In the genomic region with DNA sequence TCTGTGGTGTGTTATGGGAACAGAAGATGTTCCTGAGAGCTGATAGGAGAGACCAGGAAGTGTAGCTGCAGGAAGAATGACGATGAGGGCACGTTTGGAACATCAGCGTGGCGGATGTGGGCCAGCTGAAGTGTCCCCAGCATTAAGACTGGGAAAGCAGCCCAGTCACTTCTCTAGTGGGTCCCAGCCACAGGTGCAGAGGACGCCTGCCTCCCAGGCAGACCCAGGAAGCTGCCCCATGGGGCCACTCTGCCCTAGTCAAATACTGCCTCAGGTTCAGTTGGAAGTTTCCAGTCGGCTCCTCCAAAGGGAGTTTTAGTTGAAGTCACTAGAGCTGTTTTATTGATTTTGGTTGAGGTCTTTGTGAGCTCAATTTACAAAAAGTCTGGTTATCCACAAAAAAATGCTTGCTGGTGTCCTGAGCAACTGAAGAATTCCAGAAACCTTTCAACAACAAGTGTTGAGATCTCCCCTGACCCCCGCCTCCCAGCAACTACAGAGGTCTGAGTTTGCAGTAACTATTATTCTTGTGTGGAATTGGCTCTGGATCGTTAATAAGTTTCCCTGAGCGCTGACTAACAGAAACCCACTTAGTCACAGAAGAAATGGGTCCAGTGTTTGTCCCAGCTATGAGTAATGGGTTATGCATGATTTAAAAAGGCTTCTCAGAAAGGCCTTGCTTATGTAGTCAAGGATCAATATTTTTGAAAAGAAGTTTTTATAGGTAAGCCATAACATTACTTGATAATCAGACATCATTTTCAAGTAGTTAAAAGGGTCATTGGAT, we compare ENCODE assay signal across 1 cellular context.
TF ChIP-seq lines count a peak whose summit lies in the region.

No MANE protein-coding gene starts in this region.

TF ChIP-seq in HepG2, 621 proteins besides CTCF, POLR2A, EP300 and RAD21 (continued from another document and continues in another):
- TF ChIP-seq, protein P1, sequence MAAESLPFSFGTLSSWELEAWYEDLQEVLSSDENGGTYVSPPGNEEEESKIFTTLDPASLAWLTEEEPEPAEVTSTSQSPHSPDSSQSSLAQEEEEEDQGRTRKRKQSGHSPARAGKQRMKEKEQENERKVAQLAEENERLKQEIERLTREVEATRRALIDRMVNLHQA (CRISPR knock-in tag; IDR thresholded peaks at IDR 0.05): no peak
- TF ChIP-seq, protein P2, sequence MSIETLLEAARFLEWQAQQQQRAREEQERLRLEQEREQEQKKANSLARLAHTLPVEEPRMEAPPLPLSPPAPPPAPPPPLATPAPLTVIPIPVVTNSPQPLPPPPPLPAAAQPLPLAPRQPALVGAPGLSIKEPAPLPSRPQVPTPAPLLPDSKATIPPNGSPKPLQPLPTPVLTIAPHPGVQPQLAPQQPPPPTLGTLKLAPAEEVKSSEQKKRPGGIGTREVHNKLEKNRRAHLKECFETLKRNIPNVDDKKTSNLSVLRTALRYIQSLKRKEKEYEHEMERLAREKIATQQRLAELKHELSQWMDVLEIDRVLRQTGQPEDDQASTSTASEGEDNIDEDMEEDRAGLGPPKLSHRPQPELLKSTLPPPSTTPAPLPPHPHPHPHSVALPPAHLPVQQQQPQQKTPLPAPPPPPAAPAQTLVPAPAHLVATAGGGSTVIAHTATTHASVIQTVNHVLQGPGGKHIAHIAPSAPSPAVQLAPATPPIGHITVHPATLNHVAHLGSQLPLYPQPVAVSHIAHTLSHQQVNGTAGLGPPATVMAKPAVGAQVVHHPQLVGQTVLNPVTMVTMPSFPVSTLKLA (IDR thresholded peaks at IDR 0.05): no peak
- TF ChIP-seq ZNF20 (CRISPR knock-in tag; IDR thresholded peaks at IDR 0.05): no peak
- TF ChIP-seq ZNF496 (CRISPR knock-in tag; IDR thresholded peaks at IDR 0.05; ENCODE audit: insufficient replicate concordance): no peak
- no peak for TF ChIP-seq ZNF790 (CRISPR knock-in tag; IDR thresholded peaks at IDR 0.05; ENCODE audit: borderline replicate concordance)
- TF ChIP-seq ATF7-NPFF (CRISPR knock-in tag; IDR thresholded peaks at IDR 0.05; ENCODE audit: low read depth): no peak
- TF ChIP-seq ZMYM2 (CRISPR knock-in tag; IDR thresholded peaks at IDR 0.05): no peak
- TF ChIP-seq ZNF567 (CRISPR knock-in tag; IDR thresholded peaks at IDR 0.05; ENCODE audit: borderline replicate concordance): no peak
- TF ChIP-seq GPN1 (CRISPR knock-in tag; IDR thresholded peaks at IDR 0.05; ENCODE audit: borderline replicate concordance): no peak
- no peak for TF ChIP-seq ZNF343 (CRISPR knock-in tag; IDR thresholded peaks at IDR 0.05)
- no peak for TF ChIP-seq TBP (CRISPR knock-in tag; IDR thresholded peaks at IDR 0.05)
- peak; percentile 73; the same call in 1 of the 2 replicates for TF ChIP-seq MTA1 (CRISPR knock-in tag; IDR thresholded peaks at IDR 0.05; ENCODE audit: borderline replicate concordance)
- peak; percentile 63; the same call in 1 of the 2 replicates for TF ChIP-seq ZNF331 (CRISPR knock-in tag; IDR thresholded peaks at IDR 0.05)
- TF ChIP-seq BHLHE40 (IDR thresholded peaks at IDR 0.05; ENCODE audit: low read length): peak; percentile 37; the same call in 1 of the 2 replicates
- no peak for TF ChIP-seq HNRNPLL (IDR thresholded peaks at IDR 0.05; ENCODE audit: low read depth, low read length, poor library complexity, severe bottlenecking)
- TF ChIP-seq, protein P3, sequence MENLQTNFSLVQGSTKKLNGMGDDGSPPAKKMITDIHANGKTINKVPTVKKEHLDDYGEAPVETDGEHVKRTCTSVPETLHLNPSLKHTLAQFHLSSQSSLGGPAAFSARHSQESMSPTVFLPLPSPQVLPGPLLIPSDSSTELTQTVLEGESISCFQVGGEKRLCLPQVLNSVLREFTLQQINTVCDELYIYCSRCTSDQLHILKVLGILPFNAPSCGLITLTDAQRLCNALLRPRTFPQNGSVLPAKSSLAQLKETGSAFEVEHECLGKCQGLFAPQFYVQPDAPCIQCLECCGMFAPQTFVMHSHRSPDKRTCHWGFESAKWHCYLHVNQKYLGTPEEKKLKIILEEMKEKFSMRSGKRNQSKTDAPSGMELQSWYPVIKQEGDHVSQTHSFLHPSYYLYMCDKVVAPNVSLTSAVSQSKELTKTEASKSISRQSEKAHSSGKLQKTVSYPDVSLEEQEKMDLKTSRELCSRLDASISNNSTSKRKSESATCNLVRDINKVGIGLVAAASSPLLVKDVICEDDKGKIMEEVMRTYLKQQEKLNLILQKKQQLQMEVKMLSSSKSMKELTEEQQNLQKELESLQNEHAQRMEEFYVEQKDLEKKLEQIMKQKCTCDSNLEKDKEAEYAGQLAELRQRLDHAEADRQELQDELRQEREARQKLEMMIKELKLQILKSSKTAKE (CRISPR knock-in tag; IDR thresholded peaks at IDR 0.05; ENCODE audit: borderline replicate concordance): peak; percentile 19; the same call in 1 of the 2 replicates
- TF ChIP-seq ZNF460 (CRISPR knock-in tag; IDR thresholded peaks at IDR 0.05; ENCODE audit: borderline replicate concordance): no peak
- TF ChIP-seq ZFX (CRISPR knock-in tag; IDR thresholded peaks at IDR 0.05; ENCODE audit: low read depth): no peak
- TF ChIP-seq ZNF121 (CRISPR knock-in tag; IDR thresholded peaks at IDR 0.05): 0 out of 2 replicates have a peak, but pooled peaks have one; percentile 26
- TF ChIP-seq RARG (CRISPR knock-in tag; IDR thresholded peaks at IDR 0.05; ENCODE audit: low read depth): no peak
- no peak; the same call in 1 of the 2 replicates for TF ChIP-seq SMC3 (IDR thresholded peaks at IDR 0.05; ENCODE audit: low read length)
- TF ChIP-seq ZNF777 (CRISPR knock-in tag; IDR thresholded peaks at IDR 0.05): no peak
- TF ChIP-seq ZNF260 (CRISPR knock-in tag; IDR thresholded peaks at IDR 0.05; ENCODE audit: borderline replicate concordance, low read depth): no peak
- no peak for TF ChIP-seq PAWR (CRISPR knock-in tag; IDR thresholded peaks at IDR 0.05; ENCODE audit: borderline replicate concordance)
- TF ChIP-seq ZNF841 (CRISPR knock-in tag; IDR thresholded peaks at IDR 0.05; ENCODE audit: borderline replicate concordance): no peak
- TF ChIP-seq ZNF550 (CRISPR knock-in tag; IDR thresholded peaks at IDR 0.05; ENCODE audit: borderline replicate concordance): no peak
- TF ChIP-seq, protein P4, sequence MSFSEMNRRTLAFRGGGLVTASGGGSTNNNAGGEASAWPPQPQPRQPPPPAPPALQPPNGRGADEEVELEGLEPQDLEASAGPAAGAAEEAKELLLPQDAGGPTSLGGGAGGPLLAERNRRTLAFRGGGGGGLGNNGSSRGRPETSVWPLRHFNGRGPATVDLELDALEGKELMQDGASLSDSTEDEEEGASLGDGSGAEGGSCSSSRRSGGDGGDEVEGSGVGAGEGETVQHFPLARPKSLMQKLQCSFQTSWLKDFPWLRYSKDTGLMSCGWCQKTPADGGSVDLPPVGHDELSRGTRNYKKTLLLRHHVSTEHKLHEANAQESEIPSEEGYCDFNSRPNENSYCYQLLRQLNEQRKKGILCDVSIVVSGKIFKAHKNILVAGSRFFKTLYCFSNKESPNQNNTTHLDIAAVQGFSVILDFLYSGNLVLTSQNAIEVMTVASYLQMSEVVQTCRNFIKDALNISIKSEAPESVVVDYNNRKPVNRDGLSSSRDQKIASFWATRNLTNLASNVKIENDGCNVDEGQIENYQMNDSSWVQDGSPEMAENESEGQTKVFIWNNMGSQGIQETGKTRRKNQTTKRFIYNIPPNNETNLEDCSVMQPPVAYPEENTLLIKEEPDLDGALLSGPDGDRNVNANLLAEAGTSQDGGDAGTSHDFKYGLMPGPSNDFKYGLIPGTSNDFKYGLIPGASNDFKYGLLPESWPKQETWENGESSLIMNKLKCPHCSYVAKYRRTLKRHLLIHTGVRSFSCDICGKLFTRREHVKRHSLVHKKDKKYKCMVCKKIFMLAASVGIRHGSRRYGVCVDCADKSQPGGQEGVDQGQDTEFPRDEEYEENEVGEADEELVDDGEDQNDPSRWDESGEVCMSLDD (CRISPR knock-in tag; IDR thresholded peaks at IDR 0.05; ENCODE audit: borderline replicate concordance): no peak
- peak; percentile 22; the same call in 1 of the 2 replicates for TF ChIP-seq ZNF878 (CRISPR knock-in tag; IDR thresholded peaks at IDR 0.05)
- no peak for TF ChIP-seq NR3C1 (CRISPR knock-in tag; IDR thresholded peaks at IDR 0.05)
- peak; percentile 65 for TF ChIP-seq CREM (IDR thresholded peaks at IDR 0.05)
- no peak for TF ChIP-seq CREM (CRISPR knock-in tag; IDR thresholded peaks at IDR 0.05)
- TF ChIP-seq ZNF430 (CRISPR knock-in tag; IDR thresholded peaks at IDR 0.05): no peak
- TF ChIP-seq, protein P5, sequence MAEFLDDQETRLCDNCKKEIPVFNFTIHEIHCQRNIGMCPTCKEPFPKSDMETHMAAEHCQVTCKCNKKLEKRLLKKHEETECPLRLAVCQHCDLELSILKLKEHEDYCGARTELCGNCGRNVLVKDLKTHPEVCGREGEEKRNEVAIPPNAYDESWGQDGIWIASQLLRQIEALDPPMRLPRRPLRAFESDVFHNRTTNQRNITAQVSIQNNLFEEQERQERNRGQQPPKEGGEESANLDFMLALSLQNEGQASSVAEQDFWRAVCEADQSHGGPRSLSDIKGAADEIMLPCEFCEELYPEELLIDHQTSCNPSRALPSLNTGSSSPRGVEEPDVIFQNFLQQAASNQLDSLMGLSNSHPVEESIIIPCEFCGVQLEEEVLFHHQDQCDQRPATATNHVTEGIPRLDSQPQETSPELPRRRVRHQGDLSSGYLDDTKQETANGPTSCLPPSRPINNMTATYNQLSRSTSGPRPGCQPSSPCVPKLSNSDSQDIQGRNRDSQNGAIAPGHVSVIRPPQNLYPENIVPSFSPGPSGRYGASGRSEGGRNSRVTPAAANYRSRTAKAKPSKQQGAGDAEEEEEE (CRISPR knock-in tag; IDR thresholded peaks at IDR 0.05; ENCODE audit: borderline replicate concordance): no peak
- TF ChIP-seq JDP2 (CRISPR knock-in tag; IDR thresholded peaks at IDR 0.05; ENCODE audit: borderline replicate concordance): no peak
- TF ChIP-seq PAX8 (CRISPR knock-in tag; IDR thresholded peaks at IDR 0.05; ENCODE audit: borderline replicate concordance): no peak
- TF ChIP-seq CCAR2 (optimal IDR thresholded peaks at IDR 0.05; ENCODE audit: low read depth, low read length): no peak
- 0 out of 2 replicates have a peak, but pooled peaks have one; percentile 16 for TF ChIP-seq AHR (CRISPR knock-in tag; IDR thresholded peaks at IDR 0.05)
- 0 out of 2 replicates have a peak, but pooled peaks have one; percentile 16 for TF ChIP-seq HMG20B (CRISPR knock-in tag; conservative IDR thresholded peaks at IDR 0.05)
- TF ChIP-seq ZNF232 (CRISPR knock-in tag; IDR thresholded peaks at IDR 0.05; ENCODE audit: borderline replicate concordance): no peak
- no peak for TF ChIP-seq ZNF17 (CRISPR knock-in tag; IDR thresholded peaks at IDR 0.05)
- no peak for TF ChIP-seq ZNF747 (CRISPR knock-in tag; IDR thresholded peaks at IDR 0.05; ENCODE audit: borderline replicate concordance)
- peak; percentile 26; the same call in 1 of the 2 replicates for TF ChIP-seq ZNF335 (CRISPR knock-in tag; IDR thresholded peaks at IDR 0.05)
- no peak for TF ChIP-seq ZFAT (CRISPR knock-in tag; conservative IDR thresholded peaks at IDR 0.05)
- TF ChIP-seq REXO4 (CRISPR knock-in tag; IDR thresholded peaks at IDR 0.05; ENCODE audit: borderline replicate concordance): no peak
- peak; percentile 60; the same call in 1 of the 2 replicates for TF ChIP-seq RELA (CRISPR knock-in tag; IDR thresholded peaks at IDR 0.05)
- no peak for TF ChIP-seq ZNF253 (CRISPR knock-in tag; IDR thresholded peaks at IDR 0.05; ENCODE audit: borderline replicate concordance)
- no peak for TF ChIP-seq ZNF441 (CRISPR knock-in tag; IDR thresholded peaks at IDR 0.05; ENCODE audit: borderline replicate concordance)
- TF ChIP-seq, protein P6, sequence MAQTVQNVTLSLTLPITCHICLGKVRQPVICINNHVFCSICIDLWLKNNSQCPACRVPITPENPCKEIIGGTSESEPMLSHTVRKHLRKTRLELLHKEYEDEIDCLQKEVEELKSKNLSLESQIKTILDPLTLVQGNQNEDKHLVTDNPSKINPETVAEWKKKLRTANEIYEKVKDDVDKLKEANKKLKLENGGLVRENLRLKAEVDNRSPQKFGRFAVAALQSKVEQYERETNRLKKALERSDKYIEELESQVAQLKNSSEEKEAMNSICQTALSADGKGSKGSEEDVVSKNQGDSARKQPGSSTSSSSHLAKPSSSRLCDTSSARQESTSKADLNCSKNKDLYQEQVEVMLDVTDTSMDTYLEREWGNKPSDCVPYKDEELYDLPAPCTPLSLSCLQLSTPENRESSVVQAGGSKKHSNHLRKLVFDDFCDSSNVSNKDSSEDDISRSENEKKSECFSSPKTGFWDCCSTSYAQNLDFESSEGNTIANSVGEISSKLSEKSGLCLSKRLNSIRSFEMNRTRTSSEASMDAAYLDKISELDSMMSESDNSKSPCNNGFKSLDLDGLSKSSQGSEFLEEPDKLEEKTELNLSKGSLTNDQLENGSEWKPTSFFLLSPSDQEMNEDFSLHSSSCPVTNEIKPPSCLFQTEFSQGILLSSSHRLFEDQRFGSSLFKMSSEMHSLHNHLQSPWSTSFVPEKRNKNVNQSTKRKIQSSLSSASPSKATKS (CRISPR knock-in tag; IDR thresholded peaks at IDR 0.05): no peak
- peak; percentile 33; the same call in 1 of the 2 replicates for TF ChIP-seq ZBTB20 (CRISPR knock-in tag; IDR thresholded peaks at IDR 0.05; ENCODE audit: borderline replicate concordance, low read depth)
- TF ChIP-seq, protein P7, sequence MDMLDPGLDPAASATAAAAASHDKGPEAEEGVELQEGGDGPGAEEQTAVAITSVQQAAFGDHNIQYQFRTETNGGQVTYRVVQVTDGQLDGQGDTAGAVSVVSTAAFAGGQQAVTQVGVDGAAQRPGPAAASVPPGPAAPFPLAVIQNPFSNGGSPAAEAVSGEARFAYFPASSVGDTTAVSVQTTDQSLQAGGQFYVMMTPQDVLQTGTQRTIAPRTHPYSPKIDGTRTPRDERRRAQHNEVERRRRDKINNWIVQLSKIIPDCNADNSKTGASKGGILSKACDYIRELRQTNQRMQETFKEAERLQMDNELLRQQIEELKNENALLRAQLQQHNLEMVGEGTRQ (IDR thresholded peaks at IDR 0.05; ENCODE audit: low read depth, low read length): no peak
- TF ChIP-seq, protein P7 (CRISPR knock-in tag; IDR thresholded peaks at IDR 0.05; ENCODE audit: borderline replicate concordance): no peak
- TF ChIP-seq POLR2AphosphoS5 (IDR thresholded peaks at IDR 0.05; ENCODE audit: low read depth, low read length): no peak
- TF ChIP-seq ZBTB42 (CRISPR knock-in tag; IDR thresholded peaks at IDR 0.05): no peak
- no peak for TF ChIP-seq CENPX (CRISPR knock-in tag; IDR thresholded peaks at IDR 0.05)
- TF ChIP-seq, protein P8, sequence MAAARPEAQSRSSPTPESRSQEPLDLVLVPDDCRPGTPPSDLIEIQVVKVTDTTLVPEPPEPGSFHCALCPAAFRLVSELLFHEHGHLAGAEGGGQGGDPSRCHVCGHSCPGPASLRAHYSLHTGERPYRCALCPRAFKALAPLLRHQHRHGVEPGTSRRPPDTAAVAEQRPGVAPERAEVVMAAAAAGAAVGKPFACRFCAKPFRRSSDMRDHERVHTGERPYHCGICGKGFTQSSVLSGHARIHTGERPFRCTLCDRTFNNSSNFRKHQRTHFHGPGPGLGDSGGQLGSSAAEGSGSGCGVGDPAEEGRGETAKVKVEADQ (CRISPR knock-in tag; IDR thresholded peaks at IDR 0.05; ENCODE audit: borderline replicate concordance): no peak
- no peak for TF ChIP-seq PTBP1 (IDR thresholded peaks at IDR 0.05; ENCODE audit: low read depth, low read length, poor library complexity, severe bottlenecking)
- TF ChIP-seq SMYD3 (CRISPR knock-in tag; IDR thresholded peaks at IDR 0.05): no peak
- peak; percentile 52 for TF ChIP-seq ERF (CRISPR knock-in tag; IDR thresholded peaks at IDR 0.05)
